Comparison of ENCODE assay signal across 15 cellular contexts in the genomic region with DNA sequence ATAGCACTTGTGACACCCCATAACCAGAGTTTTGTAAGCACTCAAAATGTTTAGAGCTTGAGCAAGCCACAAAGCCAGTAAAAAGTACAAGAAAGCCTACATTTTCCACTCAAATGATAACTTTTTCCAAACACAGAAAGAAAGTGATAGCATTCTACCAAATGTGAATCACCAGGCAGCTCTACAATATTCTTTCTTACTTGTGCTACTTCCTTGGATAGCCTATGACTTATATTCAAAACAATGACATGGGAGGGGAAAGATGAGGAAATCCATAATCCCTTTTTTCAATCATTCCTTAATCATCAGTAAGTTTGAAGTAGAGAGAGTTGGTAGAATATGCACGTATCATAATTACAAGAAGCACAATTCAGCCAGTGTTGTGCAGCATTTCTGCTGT.
"Had no signal": no experiment of that assay in that cellular context is flagged by ENCODE, and none has a peak within 500 bp of the region (broad histone marks: within the 10 kb centered on the region; RNA-seq: fewer than 3 reads in every experiment).

No MANE protein-coding gene starts in this region.

- H3K4me1 ChIP-seq: psoas muscle, suprapubic skin, upper lobe of left lung had no signal

- H3K36me3 ChIP-seq: suprapubic skin, upper lobe of left lung had no signal

- H3K9me3 ChIP-seq: psoas muscle, suprapubic skin, upper lobe of left lung had no signal

- H3K4me3 ChIP-seq: coronary artery, psoas muscle, suprapubic skin, upper lobe of left lung had no signal

- H3K27me3 ChIP-seq: suprapubic skin, upper lobe of left lung had no signal

- ATAC-seq: left colon; natural killer cell treated with Interleukin-12 subunit alpha and Interleukin-12 subunit beta and Interleukin-15 and Interleukin-18, amount 100 ng/mL, for 72 hours; psoas muscle; sciatic nerve; SK-N-SH treated with all-trans-retinoic acid at 6 μM for 48 hours; T-helper 17 cell had no signal

- H3K27ac ChIP-seq: coronary artery, psoas muscle, suprapubic skin, upper lobe of left lung had no signal

- DNase-seq: aorta; caudate nucleus; effector memory CD4-positive, alpha-beta T cell; glutamatergic neuron; left colon; psoas muscle; stimulated activated CD4-positive, alpha-beta T cell treated with anti-CD3 and anti-CD28 coated beads, Interleukin-2, amount 100 ng/mL, for 48 hours; stimulated activated naive CD4-positive, alpha-beta T cell treated with Interleukin-2 at 50 U/mL for 16 hours; T-helper 17 cell; upper lobe of left lung had no signal
